Comparison of ENCODE assay signal across 8 cellular contexts in the genomic region with DNA sequence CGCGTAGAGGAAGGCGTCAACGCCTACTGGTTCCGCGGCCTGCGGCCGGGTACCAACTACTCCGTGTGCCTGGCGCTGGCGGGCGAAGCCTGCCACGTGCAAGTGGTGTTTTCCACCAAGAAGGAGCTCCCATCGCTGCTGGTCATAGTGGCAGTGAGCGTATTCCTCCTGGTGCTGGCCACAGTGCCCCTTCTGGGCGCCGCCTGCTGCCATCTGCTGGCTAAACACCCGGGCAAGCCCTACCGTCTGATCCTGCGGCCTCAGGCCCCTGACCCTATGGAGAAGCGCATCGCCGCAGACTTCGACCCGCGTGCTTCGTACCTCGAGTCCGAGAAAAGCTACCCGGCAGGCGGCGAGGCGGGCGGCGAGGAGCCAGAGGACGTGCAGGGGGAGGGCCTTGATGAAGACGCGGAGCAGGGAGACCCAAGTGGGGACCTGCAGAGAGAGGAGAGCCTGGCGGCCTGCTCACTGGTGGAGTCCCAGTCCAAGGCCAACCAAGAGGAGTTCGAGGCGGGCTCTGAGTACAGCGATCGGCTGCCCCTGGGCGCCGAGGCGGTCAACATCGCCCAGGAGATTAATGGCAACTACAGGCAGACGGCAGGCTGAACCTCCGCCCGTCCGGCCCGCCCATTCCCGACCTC. TPM values are rescaled to one million over a fixed set of nuclear protein-coding genes. Genes with fewer than 3 reads are reported as not detected.
DNase-seq lines count a peak whose midpoint lies in the region; ATAC-seq, FAIRE-seq and TF ChIP-seq lines count a peak whose summit lies in the region.

No MANE protein-coding gene starts in this region.

- ATAC-seq in A549 (peak in 1 of 2 experiments; percentile 35; a peak in 2 of 6 replicates), GM12878 (peak; percentile 37; the same call in 2 of the 3 replicates), HG02759 (IDR thresholded peaks at IDR 0.05; ENCODE audit: unreplicated experiment) (no peak)

- intact Hi-C loops in GM12878 (cut with micrococcal nuclease; ENCODE audit: unreplicated experiment): no loop called here

- TF ChIP-seq RAD21 in A549 (conservative IDR thresholded peaks at IDR 0.05 in 1 of 2, IDR thresholded peaks at IDR 0.05 in 1 of 2) (no peak), GM12878 (IDR thresholded peaks at IDR 0.05; ENCODE audit: insufficient read depth, low read depth, low read length) (no peak), liver (IDR thresholded peaks at IDR 0.05) (peak; percentile 66 to 78)

- H3K9ac ChIP-seq in GM12878 (ENCODE audit: control insufficient read depth, insufficient read depth, low read length): no peak overlapping the region
- no peak overlapping the region for H3K9ac ChIP-seq in liver (ENCODE audit: low read depth in 1 of 2, low read length in 2 of 2)

- H3K27ac ChIP-seq in A549 (no peak overlapping the region), GM12878 (ENCODE audit: control insufficient read depth, insufficient read depth) (no peak overlapping the region), liver (ENCODE audit: low read depth in 1 of 2, low read length in 2 of 2) (no peak overlapping the region)

- in situ Hi-C loops in GM13977 (cut with MboI; ENCODE audit: low pct_unique_long_range_greater_than_20kb, low sequenced_read_pairs, unreplicated experiment): loop anchor here (5.0 kb wide), 1 partner anchor 173 kb away; no protein-coding TSS in a partner anchor
- in situ Hi-C loops in GM12878 (cut with MboI): no loop called here

- DNase-seq in A549 (ENCODE audit: low read depth in 1 of 2, low spot score in 1 of 2) (peak in 1 of 2 experiments; percentile 37), GM13977 (ENCODE audit: low spot score) (peak; percentile 51), GM12878 (ENCODE audit: low read depth, low spot score) (no peak), NCI-H2227 (lab: John Stamatoyannopoulos, UW; ENCODE audit: unreplicated experiment) (no peak), NCI-H1417 treated with DMSO at 0.1 percent for 48 hours (lab: John Stamatoyannopoulos, UW) (no peak)
- no peak for DNase-seq in stimulated activated CD4-positive, alpha-beta T cell treated with anti-CD3 and anti-CD28 coated beads, Interleukin-2, amount 100 ng/mL, for 48 hours

- no peak for FAIRE-seq in A549 (lab: Jason Lieb, UNC)
- no peak for FAIRE-seq in GM12878 (lab: Jason Lieb, UNC)

- no peak for TF ChIP-seq EP300 in A549 (IDR thresholded peaks at IDR 0.05)
- no peak for TF ChIP-seq EP300 in GM12878 (IDR thresholded peaks at IDR 0.05; ENCODE audit: borderline replicate concordance in 1 of 2, control insufficient read depth in 1 of 2, low read depth in 2 of 2, low read length in 2 of 2)

- H3K4me2 ChIP-seq in A549: no peak overlapping the region
- no peak overlapping the region for H3K4me2 ChIP-seq in GM12878 (ENCODE audit: control insufficient read depth, insufficient read depth)

- SMC1A ChIA-PET in GM12878 (lab: Charles Lee; ENCODE audit: uncharacterized antibody, unreplicated experiment): no interaction called here

- TF ChIP-seq CTCF in A549 (IDR thresholded peaks at IDR 0.05) (0 out of 3 replicates have a peak, but pooled peaks have one; percentile 7), GM13977 (IDR thresholded peaks at IDR 0.05; ENCODE audit: extremely low read depth, insufficient read depth, missing control alignments) (peak; percentile 57), GM12878 (IDR thresholded peaks at IDR 0.05 in 2 of 3, conservative IDR thresholded peaks at IDR 0.05 in 1 of 3; ENCODE audit: control insufficient read depth in 2 of 3, extremely low read depth in 1 of 3, insufficient read depth in 1 of 3, low read depth in 3 of 3, low read length in 3 of 3) (peak; percentile 14 to 42 (median 25); a peak in 5 of 6 replicates), liver (IDR thresholded peaks at IDR 0.05; ENCODE audit: low read depth, low read length, missing input control) (peak; percentile 58)

- H2AFZ ChIP-seq in GM12878 (ENCODE audit: control insufficient read depth, low read depth, low read length): no peak overlapping the region

- H3K9me3 ChIP-seq in A549 (no peaks in the 10 kb centered on the region), GM12878 (replicated peaks; ENCODE audit: control insufficient read depth, insufficient read depth, low read length) (no peaks in the 10 kb centered on the region; the same call in 2 of the 3 replicates), liver (ENCODE audit: control insufficient read depth in 4 of 4, low read length in 3 of 4) (peaks cover 0 to 3% (median 0%) of the 10 kb centered on the region in 4 donors)

- H3K27me3 ChIP-seq in GM12878 (replicated peaks in 1 of 2; ENCODE audit: control insufficient read depth in 2 of 2, insufficient read depth in 2 of 2, low read length in 1 of 2): peaks cover 29 to 45% of the 10 kb centered on the region in 2 experiments
- peaks cover 16 to 31% (median 20%) of the 10 kb centered on the region in 4 donors for H3K27me3 ChIP-seq in liver (ENCODE audit: control insufficient read depth in 4 of 4, insufficient read depth in 4 of 4, low read length in 3 of 4)

- WGBS in A549 (ENCODE audit: missing lambda C conversion rate): 92% methylated on average over 48 of the region's 53 CpGs
- WGBS in GM12878 (ENCODE audit: insufficient coverage, insufficient replicate concordance, low lambda C conversion rate, missing lambda C conversion rate): 82% methylated on average over 38 of the region's 53 CpGs
- WGBS in liver: 9% methylated on average over 53 of the region's 53 CpGs

- no peaks in the 10 kb centered on the region for H3K79me2 ChIP-seq in GM12878 (ENCODE audit: control insufficient read depth, insufficient read depth, low read length)

- H3K4me3 ChIP-seq in A549 (no peak overlapping the region), GM12878 (no peak overlapping the region), liver (ENCODE audit: low read depth in 1 of 3, low read length in 3 of 3) (no peak overlapping the region)

- TF ChIP-seq POLR2A in A549 (IDR thresholded peaks at IDR 0.05; ENCODE audit: low read length) (no peak), GM12878 (IDR thresholded peaks at IDR 0.05; ENCODE audit: low read depth, low read length) (no peak)

- H3K36me3 ChIP-seq in GM12878 (ENCODE audit: control insufficient read depth in 2 of 2, insufficient read depth in 2 of 2, low read length in 1 of 2): no peaks in the 10 kb centered on the region
- no peaks in the 10 kb centered on the region for H3K36me3 ChIP-seq in liver (ENCODE audit: control insufficient read depth in 4 of 4, insufficient read depth in 3 of 4, low read depth in 1 of 4, low read length in 3 of 4)

- BruUV-seq in GM12878 (replicated peaks; lab: Mats Ljungman, UMichigan): no TSS peak

- no peaks in the 10 kb centered on the region for H4K20me1 ChIP-seq in GM12878 (ENCODE audit: control insufficient read depth, insufficient read depth)

- POLR2A ChIA-PET in A549 (lab: Yijun Ruan, JAX): interaction anchor here (1.2 kb wide), 1 partner anchor 59 kb away, joined by 3 read pairs; no protein-coding TSS in a partner anchor
- POLR2A ChIA-PET in GM12878 (lab: Charles Lee): no interaction called here

- RAD21 ChIA-PET in GM12878 (lab: Charles Lee; ENCODE audit: unreplicated experiment): no interaction called here

- CTCF ChIA-PET in A549 (lab: Yijun Ruan, JAX): interaction anchor here (1.0 to 1.8 kb wide), 4 partner anchors 10 to 186 kb away, joined by 3 to 4 read pairs (median 4); no protein-coding TSS in a partner anchor
- CTCF ChIA-PET in GM12878 (lab: Yijun Ruan, JAX): no interaction called here

- H3K4me1 ChIP-seq in A549 (peaks cover 15% of the 10 kb centered on the region; the same call in 2 of the 3 replicates), GM12878 (ENCODE audit: control insufficient read depth, insufficient read depth, low read length) (peaks cover 10% of the 10 kb centered on the region), liver (ENCODE audit: control insufficient read depth in 4 of 4, insufficient read depth in 4 of 4, low read length in 3 of 4) (peaks cover 15 to 49% (median 23%) of the 10 kb centered on the region in 4 donors)

RNA-seq across cellular contexts. Expression of a gene that starts 4.1 kb away (rescaled TPM):
- polyA plus RNA-seq in A549 (2011; rRNA removed) (0.03 and 0.12 TPM in 2 replicates), A549 (2017; fragmentation: RNase III; extraction: RNeasy Plus Mini Kit Qiagen cat#74134 plus additional on column Dnase treatment) (0.10 to 0.25 TPM (median 0.17 TPM) in 3 replicates), GM12878 (2011; rRNA removed) (not detected in 2 replicates), GM12878 (2014; fragmentation: Illumina TruSeq; extraction: Trizol) (0.09 TPM in 1 of 2 replicates, not detected in the other), GM12878 (2014; fragmentation: Nextera tagmentation; extraction: Ambion mirVana) (not detected), GM12878 (2014; rRNA removed) (0.10 and 0.30 TPM in 2 replicates), GM12878 (2016; fragmentation: Nextera tagmentation; extraction: Ambion mirVana) (under 1 TPM in 1 of 2 experiments, not detected in 1; 0.05 TPM), liver (under 1 TPM in 1 of 2 donors, not detected in 1; 0.03 TPM)
- polyA plus RNA-seq in A549 (2012; cell fraction: cytosol; rRNA removed): 0.04 and 0.11 TPM in 2 replicates
- polyA plus RNA-seq in A549 (2012; cell fraction: nucleus; rRNA removed): 0.15 and 0.32 TPM in 2 replicates
- polyA minus RNA-seq in A549 (2011; rRNA and poly(A)+ RNA removed): 0.17 TPM in 1 of 2 replicates, not detected in the other
- 0.08 TPM in 1 of 2 replicates, not detected in the other for total RNA-seq in GM12878 (2013; cell fraction: nucleolus; rRNA removed)
- total RNA-seq in GM12878 (2014; rRNA removed) (0.06 and 0.16 TPM in 2 replicates), GM12878 (2014; rRNA removed; fragmentation: Illumina TruSeq; extraction: Trizol) (0.04 TPM in 1 of 2 replicates, not detected in the other), GM12878 (2021) (0.21 and 0.37 TPM in 2 replicates), liver (not detected)
- polyA plus RNA-seq in GM12878 (2011; ENCODE audit: low read depth): 0.07 TPM
- 0.03 and 0.13 TPM in 2 replicates for polyA plus RNA-seq in GM12878 (2011; cell fraction: cytosol; rRNA removed)
- polyA plus RNA-seq in GM12878 (2011; cell fraction: nucleus; rRNA removed): 0.33 and 0.37 TPM in 2 replicates
- polyA plus RNA-seq in GM12878 (2012): 0.24 and 0.32 TPM in 2 replicates
- polyA minus RNA-seq in GM12878 (2011; rRNA and poly(A)+ RNA removed): not detected in 2 replicates
- polyA minus RNA-seq in GM12878 (2011; cell fraction: cytosol; rRNA and poly(A)+ RNA removed): not detected in 2 replicates
- polyA minus RNA-seq in GM12878 (2011; cell fraction: nucleus; rRNA and poly(A)+ RNA removed): not detected in 2 replicates

RNA-seq across cellular contexts. Expression of a gene that starts 39.0 kb away (rescaled TPM):
- polyA plus RNA-seq in A549 (2011; rRNA removed): 0.10 and 0.28 TPM in 2 replicates
- 0.11 and 0.17 TPM in 2 replicates for polyA plus RNA-seq in A549 (2012; cell fraction: cytosol; rRNA removed)
- polyA plus RNA-seq in A549 (2012; cell fraction: nucleus; rRNA removed): 0.59 and 1.1 TPM in 2 replicates
- polyA plus RNA-seq in A549 (2017; fragmentation: RNase III; extraction: RNeasy Plus Mini Kit Qiagen cat#74134 plus additional on column Dnase treatment): 0.25 to 0.43 TPM (median 0.30 TPM) in 3 replicates
- polyA minus RNA-seq in A549 (2011; rRNA and poly(A)+ RNA removed): 0.12 TPM in 1 of 2 replicates, not detected in the other
- total RNA-seq in GM12878 (2013; cell fraction: nucleolus; rRNA removed): not detected in 2 replicates
- 0.62 and 1.1 TPM in 2 replicates for total RNA-seq in GM12878 (2014; rRNA removed)
- 0.28 and 0.45 TPM in 2 replicates for total RNA-seq in GM12878 (2014; rRNA removed; fragmentation: Illumina TruSeq; extraction: Trizol)
- 1.3 and 1.7 TPM in 2 replicates for total RNA-seq in GM12878 (2021)
- polyA plus RNA-seq in GM12878 (2011; ENCODE audit: low read depth): 0.29 TPM
- 0.03 TPM in 1 of 2 replicates, not detected in the other for polyA plus RNA-seq in GM12878 (2011; rRNA removed)
- 0.03 and 0.09 TPM in 2 replicates for polyA plus RNA-seq in GM12878 (2011; cell fraction: cytosol; rRNA removed)
- polyA plus RNA-seq in GM12878 (2011; cell fraction: nucleus; rRNA removed): 0.16 TPM in 1 of 2 replicates, not detected in the other
- 0.53 and 0.81 TPM in 2 replicates for polyA plus RNA-seq in GM12878 (2012)
- 0.16 and 0.46 TPM in 2 replicates for polyA plus RNA-seq in GM12878 (2014; fragmentation: Illumina TruSeq; extraction: Trizol)
- under 1 TPM; 0.05 to 0.13 TPM for polyA plus RNA-seq in GM12878 (2014; fragmentation: Nextera tagmentation; extraction: Ambion mirVana)
- polyA plus RNA-seq in GM12878 (2014; rRNA removed): 0.92 and 1.1 TPM in 2 replicates
- polyA plus RNA-seq in GM12878 (2016; fragmentation: Nextera tagmentation; extraction: Ambion mirVana): 1 to 10 TPM in 1 of 2 experiments, under 1 TPM in 1; 0.91 to 1.8 TPM
- polyA minus RNA-seq in GM12878 (2011; rRNA and poly(A)+ RNA removed): not detected in 2 replicates
- not detected in 2 replicates for polyA minus RNA-seq in GM12878 (2011; cell fraction: cytosol; rRNA and poly(A)+ RNA removed)
- polyA minus RNA-seq in GM12878 (2011; cell fraction: nucleus; rRNA and poly(A)+ RNA removed): not detected in 2 replicates
- total RNA-seq in liver: 1 to 10 TPM; 2.4 to 3.2 TPM
- polyA plus RNA-seq in liver: 1 to 10 TPM; 3.9 to 4.2 TPM

RNA-seq across cellular contexts. Expression of a gene that starts 52.2 kb away (rescaled TPM):
- polyA plus RNA-seq in A549 (2011; rRNA removed) (0.03 and 0.07 TPM in 2 replicates), A549 (2017; fragmentation: RNase III; extraction: RNeasy Plus Mini Kit Qiagen cat#74134 plus additional on column Dnase treatment) (0.05 TPM in 1 of 3 replicates, not detected in the others), GM12878 (2011; rRNA removed) (not detected in 2 replicates), GM12878 (2014; fragmentation: Illumina TruSeq; extraction: Trizol) (not detected in 2 replicates), GM12878 (2014; fragmentation: Nextera tagmentation; extraction: Ambion mirVana) (not detected), GM12878 (2014; rRNA removed) (not detected in 2 replicates), GM12878 (2016; fragmentation: Nextera tagmentation; extraction: Ambion mirVana) (not detected), liver (under 1 TPM; 0.06 to 0.08 TPM)
- 0.01 TPM in 1 of 2 replicates, not detected in the other for polyA plus RNA-seq in A549 (2012; cell fraction: cytosol; rRNA removed)
- 0.01 and 0.09 TPM in 2 replicates for polyA plus RNA-seq in A549 (2012; cell fraction: nucleus; rRNA removed)
- polyA minus RNA-seq in A549 (2011; rRNA and poly(A)+ RNA removed): not detected in 2 replicates
- total RNA-seq in GM12878 (2013; cell fraction: nucleolus; rRNA removed): 0.21 and 0.44 TPM in 2 replicates
- total RNA-seq in GM12878 (2014; rRNA removed) (not detected in 2 replicates), GM12878 (2014; rRNA removed; fragmentation: Illumina TruSeq; extraction: Trizol) (not detected in 2 replicates), GM12878 (2021) (not detected in 2 replicates), liver (1 to 10 TPM; 1.2 to 1.4 TPM)
- not detected for polyA plus RNA-seq in GM12878 (2011; ENCODE audit: low read depth)
- polyA plus RNA-seq in GM12878 (2011; cell fraction: cytosol; rRNA removed): not detected in 2 replicates
- 0.09 TPM in 1 of 2 replicates, not detected in the other for polyA plus RNA-seq in GM12878 (2011; cell fraction: nucleus; rRNA removed)
- polyA plus RNA-seq in GM12878 (2012): 0.03 TPM in 1 of 2 replicates, not detected in the other
- 0.31 TPM in 1 of 2 replicates, not detected in the other for polyA minus RNA-seq in GM12878 (2011; rRNA and poly(A)+ RNA removed)
- not detected in 2 replicates for polyA minus RNA-seq in GM12878 (2011; cell fraction: cytosol; rRNA and poly(A)+ RNA removed)
- not detected in 2 replicates for polyA minus RNA-seq in GM12878 (2011; cell fraction: nucleus; rRNA and poly(A)+ RNA removed)

Comparison
In these comparisons a context has a peak if more than half of its experiments do, and no peak if none do; other contexts are left out.
1. CTCF ChIP-seq: peak in every context shown above with its lines; median percentile 58 in liver; 57 in GM13977; 25 in GM12878; 7 in A549.